15 cellular contexts compared by ENCODE assay signal in the genomic region with DNA sequence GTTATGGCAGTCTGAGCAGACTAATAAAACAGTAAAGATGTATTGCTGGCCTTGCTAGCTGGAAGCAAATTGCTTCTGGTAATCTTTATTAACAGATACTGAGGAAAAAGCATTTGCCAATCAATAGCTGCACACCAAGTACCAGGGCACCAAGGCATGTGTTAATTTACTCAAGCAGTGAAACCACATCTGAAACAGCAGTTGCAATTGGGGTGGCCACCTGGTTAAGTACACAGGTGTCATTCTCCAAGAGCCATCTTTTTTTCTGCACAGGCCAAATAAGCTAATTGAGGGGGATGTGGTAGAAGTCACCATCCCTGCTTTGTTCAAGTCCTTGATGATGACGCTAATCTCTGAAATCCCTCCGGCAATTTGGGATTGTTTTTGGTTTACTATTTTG. TPM values are rescaled to one million over a fixed set of nuclear protein-coding genes. Genes with fewer than 3 reads are reported as not detected.
DNase-seq lines count a peak whose midpoint lies in the region; TF ChIP-seq lines count a peak whose summit lies in the region.
"Had no signal": no experiment of that assay in that cellular context is flagged by ENCODE, and none has a peak within 500 bp of the region (broad histone marks: within the 10 kb centered on the region; RNA-seq: fewer than 3 reads in every experiment).

No MANE protein-coding gene starts in this region.

- peak overlapping the region; percentile 37 for H3K27ac ChIP-seq in KOPT-K1 (ENCODE audit: low read depth, low read length, poor library complexity, severe bottlenecking)
- peak overlapping the region; percentile 35 for H3K27ac ChIP-seq in OCI-LY7 (ENCODE audit: low read depth, low read length, poor library complexity, severe bottlenecking)
- no peak overlapping the region for H3K27ac ChIP-seq in WERI-Rb-1
- H3K27ac ChIP-seq: 22Rv1, GM23248, HL-60 had no signal

- intact Hi-C loops in OCI-LY7 (cut with micrococcal nuclease; ENCODE audit: unreplicated experiment) = loop anchor here (5.0 to 10.0 kb wide), 3 partner anchors 216 to 547 kb away; no protein-coding TSS in a partner anchor

- POLR2A ChIA-PET in OCI-LY7 (lab: Charles Lee) = interaction anchor here (0.8 kb wide), 1 partner anchor 9 kb away, joined by 3 read pairs; a partner anchor contains a TSS

- TF ChIP-seq CTCF in OCI-LY7 (conservative IDR thresholded peaks at IDR 0.05; ENCODE audit: low read length) = no peak
- no peak for TF ChIP-seq CTCF in WERI-Rb-1 (IDR thresholded peaks at IDR 0.05; ENCODE audit: low read depth, low read length)

- no peak overlapping the region for H2AFZ ChIP-seq in OCI-LY7 (ENCODE audit: low read length)
- H2AFZ ChIP-seq: GM23248 had no signal

- H3K9me3 ChIP-seq in KOPT-K1 (ENCODE audit: insufficient read depth, low read length, poor library complexity, severe bottlenecking) = no peaks in the 10 kb centered on the region
- no peaks in the 10 kb centered on the region for H3K9me3 ChIP-seq in OCI-LY7 (ENCODE audit: low read length)
- no peaks in the 10 kb centered on the region for H3K9me3 ChIP-seq in WERI-Rb-1 (ENCODE audit: severe bottlenecking)

- CTCF ChIA-PET in OCI-LY7 (lab: Charles Lee; ENCODE audit: unreplicated experiment) = no interaction called here

- H4K20me1 ChIP-seq in OCI-LY7 (ENCODE audit: insufficient read depth, low read length) = no peaks in the 10 kb centered on the region

- peak; percentile 51 for DNase-seq in NCI-H146 (lab: John Stamatoyannopoulos, UW)
- no peak for DNase-seq in NCI-H146 treated with DMSO at 0.1 percent for 48 hours (lab: John Stamatoyannopoulos, UW; ENCODE audit: unreplicated experiment)
- peak; percentile 75 for DNase-seq in OCI-LY7 (ENCODE audit: low spot score)
- no peak for DNase-seq in medulla oblongata (ENCODE audit: extremely low spot score)
- DNase-seq in HT-29 (ENCODE audit: low spot score) = no peak
- no peak for DNase-seq in WERI-Rb-1
- DNase-seq: CD8-positive, alpha-beta T cell; COR-L47; DMS153; DMS79 treated with DMSO at 0.1 percent for 48 hours; GDM1; GM23248 had no signal

- no TSS peak for BruUV-seq in OCI-LY7 (replicated peaks; lab: Mats Ljungman, UMichigan)

- H3K4me2 ChIP-seq in OCI-LY7 (ENCODE audit: low read length) = peak overlapping the region; percentile 10; the same call in 1 of the 2 replicates

- peaks cover 13% of the 10 kb centered on the region for H3K4me1 ChIP-seq in OCI-LY7 (ENCODE audit: insufficient read depth, low read length, poor library complexity, severe bottlenecking)

- no peaks in the 10 kb centered on the region for H3K9me2 ChIP-seq in OCI-LY7 (ENCODE audit: insufficient read depth, low read length)

- H3K27me3 ChIP-seq in WERI-Rb-1 (ENCODE audit: insufficient read depth, low read depth, severe bottlenecking) = no peaks in the 10 kb centered on the region

- H3K36me3 ChIP-seq in KOPT-K1 (ENCODE audit: insufficient read depth, low read length) (no peaks in the 10 kb centered on the region), OCI-LY7 (ENCODE audit: insufficient read depth, low read length) (no peaks in the 10 kb centered on the region), WERI-Rb-1 (no peaks in the 10 kb centered on the region)

- H3K4me3 ChIP-seq in OCI-LY7 (ENCODE audit: low read depth, low read length, poor library complexity, severe bottlenecking) (no peak overlapping the region), WERI-Rb-1 (ENCODE audit: low read depth, low read length) (no peak overlapping the region)
- H3K4me3 ChIP-seq: GM23248 had no signal

- H3K79me2 ChIP-seq in OCI-LY7 (ENCODE audit: insufficient read depth, low read depth, low read length) = no peaks in the 10 kb centered on the region

RNA-seq across cellular contexts. Expression of a gene that starts 8.7 kb away (rescaled TPM):
- total RNA-seq in OCI-LY7 (2014; rRNA removed; shearing (Covaris generic)) = 61.6 and 74.6 TPM in 2 replicates
- total RNA-seq in OCI-LY7 (2022) = 108 and 115 TPM in 2 replicates
- 62.5 and 79.2 TPM in 2 replicates for total RNA-seq in HT-29 (2014; rRNA removed; shearing (Covaris generic))

RNA-seq across cellular contexts. Expression of a gene that starts 52.0 kb away (rescaled TPM):
- 57.7 and 59.9 TPM in 2 replicates for total RNA-seq in OCI-LY7 (2014; rRNA removed; shearing (Covaris generic))
- 55.5 and 68.3 TPM in 2 replicates for total RNA-seq in OCI-LY7 (2022)
- 21.4 and 22.0 TPM in 2 replicates for total RNA-seq in HT-29 (2014; rRNA removed; shearing (Covaris generic))

RNA-seq across cellular contexts. Expression of a gene that starts 55.1 kb away (rescaled TPM):
- 69.7 and 85.0 TPM in 2 replicates for total RNA-seq in OCI-LY7 (2014; rRNA removed; shearing (Covaris generic))
- total RNA-seq in OCI-LY7 (2022) = 54.9 and 64.2 TPM in 2 replicates
- total RNA-seq in HT-29 (2014; rRNA removed; shearing (Covaris generic)) = 22.1 and 27.7 TPM in 2 replicates

Comparison
In these comparisons a context has a peak if more than half of its experiments do, and no peak if none do; other contexts are left out.
1. DNase-seq: peak in NCI-H146 (single experiment) and OCI-LY7 (single experiment); none in NCI-H146 treated with DMSO at 0.1 percent for 48 hours (single experiment), medulla oblongata (single experiment), HT-29 (single experiment) and WERI-Rb-1 (single experiment).